8 cellular contexts compared by ENCODE assay signal in the genomic region with DNA sequence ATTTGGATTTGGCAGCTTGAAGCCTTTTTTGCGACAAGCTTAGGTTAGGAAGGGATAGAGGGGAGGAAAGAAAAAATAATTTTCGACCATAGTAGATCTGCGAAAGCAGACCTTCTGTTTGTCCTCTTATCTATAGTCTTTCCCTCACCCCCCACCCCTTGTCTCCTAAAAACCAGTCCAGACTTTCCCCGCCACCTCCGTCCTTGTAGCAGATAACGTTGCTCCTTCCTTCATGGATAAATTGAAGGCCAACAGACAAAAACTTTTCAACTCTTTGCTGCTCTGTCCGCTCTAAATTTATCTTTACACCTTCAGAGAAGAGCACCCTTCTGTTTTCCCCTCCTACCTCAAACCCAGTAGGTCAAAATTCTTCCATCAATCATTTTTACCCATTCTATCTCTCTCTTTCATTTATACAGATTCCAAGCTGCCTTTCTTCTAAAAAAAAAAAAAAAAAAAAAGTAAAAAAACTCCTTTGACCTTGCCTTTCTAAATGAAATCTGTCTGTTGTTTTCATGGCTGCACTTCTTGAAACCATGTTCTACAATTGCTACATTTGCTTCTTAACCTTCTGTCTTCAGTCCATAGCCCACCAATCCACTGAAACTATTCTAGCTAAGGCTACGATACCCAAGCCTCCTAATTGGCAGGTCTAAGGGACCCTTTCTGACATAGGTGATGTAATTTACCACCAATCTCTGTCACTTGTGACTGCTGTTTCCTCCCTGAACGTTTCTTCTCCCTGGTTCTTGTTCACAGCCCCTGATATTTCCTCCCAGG. TPM values are rescaled to one million over a fixed set of nuclear protein-coding genes. Genes with fewer than 3 reads are reported as not detected.
A peak's percentile ranks its signal among the peaks of the same experiment; 100 is the strongest.
DNase-seq lines count a peak whose midpoint lies in the region; ATAC-seq and TF ChIP-seq lines count a peak whose summit lies in the region.

No MANE protein-coding gene starts in this region.

- H3K9me3 ChIP-seq in upper lobe of right lung: no peaks in the 10 kb centered on the region

- H3K27ac Mint-ChIP-seq in activated naive CD8-positive, alpha-beta T cell treated with anti-CD3 and anti-CD28 coated beads, Interleukin-2, amount 10 ng/mL, durations not matched to agents 7 days and 5 days: no peak overlapping the region
- H3K27ac Mint-ChIP-seq in activated naive CD8-positive, alpha-beta T cell treated with anti-CD3 and anti-CD28 coated beads for 36 hours: no peak overlapping the region
- H3K27ac Mint-ChIP-seq in activated CD4-positive, alpha-beta memory T cell treated with anti-CD3 and anti-CD28 coated beads, Interleukin-2, amount 10 ng/mL, durations not matched to agents 7 days and 5 days: no peak overlapping the region

- ATAC-seq in activated naive CD8-positive, alpha-beta T cell treated with anti-CD3 and anti-CD28 coated beads, Interleukin-2, amount 10 ng/mL, durations not matched to agents 7 days and 5 days (ENCODE audit: low read depth): peak; percentile 22
- ATAC-seq in upper lobe of right lung: no peak
- no peak for ATAC-seq in HG03354 (IDR thresholded peaks at IDR 0.05; ENCODE audit: poor library complexity, severe bottlenecking, unreplicated experiment)
- ATAC-seq in HG03565 (IDR thresholded peaks at IDR 0.05; ENCODE audit: unreplicated experiment): no peak
- ATAC-seq in GM21526 (IDR thresholded peaks at IDR 0.05; ENCODE audit: low FRiP score, unreplicated experiment): no peak

- peaks cover 17% of the 10 kb centered on the region for H3K4me1 Mint-ChIP-seq in activated naive CD8-positive, alpha-beta T cell treated with anti-CD3 and anti-CD28 coated beads, Interleukin-2, amount 10 ng/mL, durations not matched to agents 7 days and 5 days
- H3K4me1 Mint-ChIP-seq in activated naive CD8-positive, alpha-beta T cell treated with anti-CD3 and anti-CD28 coated beads for 36 hours: peaks cover 24% of the 10 kb centered on the region
- peaks cover 25% of the 10 kb centered on the region for H3K4me1 Mint-ChIP-seq in activated CD4-positive, alpha-beta memory T cell treated with anti-CD3 and anti-CD28 coated beads, Interleukin-2, amount 10 ng/mL, durations not matched to agents 7 days and 5 days

- POLR2A ChIA-PET in activated naive CD8-positive, alpha-beta T cell treated with anti-CD3 and anti-CD28 coated beads, Interleukin-2, amount 10 ng/mL, durations not matched to agents 7 days and 5 days (lab: Charles Lee): interaction anchor here (0.6 to 9.4 kb wide), 38 partner anchors 12 to 279 kb away, joined by 3 to 291 read pairs (median 8); partner anchors contain the start of genes ARF6, DNAAF2, KLHDC2 and MGAT2
- POLR2A ChIA-PET in activated CD4-positive, alpha-beta memory T cell treated with anti-CD3 and anti-CD28 coated beads, Interleukin-2, amount 10 ng/mL, durations not matched to agents 7 days and 5 days (lab: Charles Lee): interaction anchor here (1.0 to 11.7 kb wide), 36 partner anchors 12 to 449 kb away, joined by 3 to 327 read pairs (median 14); partner anchors contain the start of genes ARF6, DMAC2L, DNAAF2 and KLHDC2

- H3K27me3 ChIP-seq in kidney epithelial cell (ENCODE audit: control insufficient read depth, insufficient read depth, low read length): no peaks in the 10 kb centered on the region
- H3K27me3 ChIP-seq in upper lobe of right lung: no peaks in the 10 kb centered on the region

- TF ChIP-seq CTCF in kidney epithelial cell (IDR thresholded peaks at IDR 0.05; ENCODE audit: insufficient read depth, low read length, poor library complexity, severe bottlenecking) (no peak), upper lobe of right lung (IDR thresholded peaks at IDR 0.05) (no peak)

- H3K36me3 ChIP-seq in kidney epithelial cell (ENCODE audit: control insufficient read depth, insufficient read depth, low read length): no peaks in the 10 kb centered on the region
- no peaks in the 10 kb centered on the region for H3K36me3 ChIP-seq in upper lobe of right lung

- H3K9me3 Mint-ChIP-seq in activated naive CD8-positive, alpha-beta T cell treated with anti-CD3 and anti-CD28 coated beads, Interleukin-2, amount 10 ng/mL, durations not matched to agents 7 days and 5 days: no peaks in the 10 kb centered on the region
- H3K9me3 Mint-ChIP-seq in activated naive CD8-positive, alpha-beta T cell treated with anti-CD3 and anti-CD28 coated beads for 36 hours: no peaks in the 10 kb centered on the region
- no peaks in the 10 kb centered on the region for H3K9me3 Mint-ChIP-seq in activated CD4-positive, alpha-beta memory T cell treated with anti-CD3 and anti-CD28 coated beads, Interleukin-2, amount 10 ng/mL, durations not matched to agents 7 days and 5 days

- CTCF ChIA-PET in activated CD4-positive, alpha-beta memory T cell treated with anti-CD3 and anti-CD28 coated beads, Interleukin-2, amount 10 ng/mL, durations not matched to agents 7 days and 5 days (lab: Charles Lee): interaction anchor here (1.0 to 10.0 kb wide), 35 partner anchors 9 to 448 kb away, joined by 3 to 274 read pairs (median 10); partner anchors contain the start of genes ARF6, DMAC2L, DNAAF2 and KLHDC2

- peak overlapping the region; percentile 97 for H3K27ac ChIP-seq in upper lobe of right lung

- H3K27me3 Mint-ChIP-seq in activated naive CD8-positive, alpha-beta T cell treated with anti-CD3 and anti-CD28 coated beads, Interleukin-2, amount 10 ng/mL, durations not matched to agents 7 days and 5 days: no peaks in the 10 kb centered on the region
- H3K27me3 Mint-ChIP-seq in activated naive CD8-positive, alpha-beta T cell treated with anti-CD3 and anti-CD28 coated beads for 36 hours: peaks cover 7% of the 10 kb centered on the region
- H3K27me3 Mint-ChIP-seq in activated CD4-positive, alpha-beta memory T cell treated with anti-CD3 and anti-CD28 coated beads, Interleukin-2, amount 10 ng/mL, durations not matched to agents 7 days and 5 days: no peaks in the 10 kb centered on the region

- DNase-seq in activated naive CD8-positive, alpha-beta T cell treated with anti-CD3 and anti-CD28 coated beads, Interleukin-2, amount 10 ng/mL, durations not matched to agents 7 days and 5 days: no peak
- no peak for DNase-seq in activated naive CD8-positive, alpha-beta T cell treated with anti-CD3 and anti-CD28 coated beads for 36 hours
- peak; percentile 28 for DNase-seq in activated CD4-positive, alpha-beta memory T cell treated with anti-CD3 and anti-CD28 coated beads, Interleukin-2, amount 10 ng/mL, durations not matched to agents 7 days and 5 days
- DNase-seq in kidney epithelial cell (ENCODE audit: low read depth) (no peak), upper lobe of right lung (no peak)

- H3K4me1 ChIP-seq in upper lobe of right lung: peaks cover 17% of the 10 kb centered on the region

- no peaks in the 10 kb centered on the region for H3K36me3 Mint-ChIP-seq in activated naive CD8-positive, alpha-beta T cell treated with anti-CD3 and anti-CD28 coated beads, Interleukin-2, amount 10 ng/mL, durations not matched to agents 7 days and 5 days
- H3K36me3 Mint-ChIP-seq in activated naive CD8-positive, alpha-beta T cell treated with anti-CD3 and anti-CD28 coated beads for 36 hours: peaks cover 2% of the 10 kb centered on the region
- H3K36me3 Mint-ChIP-seq in activated CD4-positive, alpha-beta memory T cell treated with anti-CD3 and anti-CD28 coated beads, Interleukin-2, amount 10 ng/mL, durations not matched to agents 7 days and 5 days (ENCODE audit: low read depth): peaks cover 6% of the 10 kb centered on the region

- intact Hi-C loops in upper lobe of right lung (cut with DNase I): loop anchor here (10.0 kb wide), 1 partner anchor 241 kb away; no protein-coding TSS in a partner anchor

- H3K4me3 Mint-ChIP-seq in activated naive CD8-positive, alpha-beta T cell treated with anti-CD3 and anti-CD28 coated beads, Interleukin-2, amount 10 ng/mL, durations not matched to agents 7 days and 5 days: no peak overlapping the region
- no peak overlapping the region for H3K4me3 Mint-ChIP-seq in activated naive CD8-positive, alpha-beta T cell treated with anti-CD3 and anti-CD28 coated beads for 36 hours
- H3K4me3 Mint-ChIP-seq in activated CD4-positive, alpha-beta memory T cell treated with anti-CD3 and anti-CD28 coated beads, Interleukin-2, amount 10 ng/mL, durations not matched to agents 7 days and 5 days: no peak overlapping the region

- H3K4me3 ChIP-seq in kidney epithelial cell (ENCODE audit: low read depth, low read length) (peak overlapping the region; percentile 66), upper lobe of right lung (peak overlapping the region; percentile 58)

RNA-seq across cellular contexts. Expression of gene NEMF, which starts 11.1 kb away (rescaled TPM):
- 10 to 100 TPM; 90.1 to 91.1 TPM for total RNA-seq in activated naive CD8-positive, alpha-beta T cell treated with anti-CD3 and anti-CD28 coated beads, Interleukin-2, amount 10 ng/mL, durations not matched to agents 7 days and 5 days
- total RNA-seq in activated naive CD8-positive, alpha-beta T cell treated with anti-CD3 and anti-CD28 coated beads for 36 hours: 10 to 100 TPM; 53.7 to 64.6 TPM
- total RNA-seq in activated CD4-positive, alpha-beta memory T cell treated with anti-CD3 and anti-CD28 coated beads, Interleukin-2, amount 10 ng/mL, durations not matched to agents 7 days and 5 days: 10 to 100 TPM; 64.7 to 73.3 TPM
- 34.3 and 61.5 TPM in 2 replicates for total RNA-seq in kidney epithelial cell
- 57.4 TPM for total RNA-seq in upper lobe of right lung

RNA-seq across cellular contexts. Expression of gene ARF6, which starts 29.2 kb away (rescaled TPM):
- total RNA-seq in activated naive CD8-positive, alpha-beta T cell treated with anti-CD3 and anti-CD28 coated beads, Interleukin-2, amount 10 ng/mL, durations not matched to agents 7 days and 5 days: 100 to 1,000 TPM; 162 to 169 TPM
- total RNA-seq in activated naive CD8-positive, alpha-beta T cell treated with anti-CD3 and anti-CD28 coated beads for 36 hours: 100 to 1,000 TPM; 134 to 135 TPM
- total RNA-seq in activated CD4-positive, alpha-beta memory T cell treated with anti-CD3 and anti-CD28 coated beads, Interleukin-2, amount 10 ng/mL, durations not matched to agents 7 days and 5 days: 100 to 1,000 TPM; 198 to 199 TPM
- total RNA-seq in kidney epithelial cell: 69.6 and 76.3 TPM in 2 replicates
- 61.5 TPM for total RNA-seq in upper lobe of right lung
